10 cellular contexts compared by ENCODE assay signal in genomic region chr7:105769951-105770628, GRCh38.
DNase-seq lines count a peak whose midpoint lies in the region; ATAC-seq and TF ChIP-seq lines count a peak whose summit lies in the region.
"Had no signal": no experiment of that assay in that cellular context is flagged by ENCODE, and none has a peak within 500 bp of the region (broad histone marks: within the 10 kb centered on the region; RNA-seq: fewer than 3 reads in every experiment).

No MANE protein-coding gene starts in this region.

- H3K4me1 Mint-ChIP-seq in endothelial cell (ENCODE audit: unreplicated experiment), result peaks cover 24% of the 10 kb centered on the region

- peak; percentile 55 for ATAC-seq in esophagus mucosa

- peak overlapping the region; percentile 1 to 74 (median 55) for H3K27ac ChIP-seq in sigmoid colon
- H3K27ac ChIP-seq: colonic mucosa had no signal

- WGBS in sigmoid colon, 2 donors, result 64 to 81% methylated on average over 8 of the region's 8 CpGs

- H3K4me3 Mint-ChIP-seq in endothelial cell (ENCODE audit: unreplicated experiment), result no peak overlapping the region

- no peaks in the 10 kb centered on the region for H3K36me3 ChIP-seq in sigmoid colon
- H3K36me3 ChIP-seq: colonic mucosa had no signal

- CTCF ChIA-PET in HEK293T (lab: Yijun Ruan, JAX), result interaction anchor here (0.6 kb wide), 1 partner anchor 269 kb away, joined by 4 read pairs; no protein-coding TSS in a partner anchor

- no peaks in the 10 kb centered on the region for H3K36me3 Mint-ChIP-seq in endothelial cell (ENCODE audit: low read depth, unreplicated experiment)

- no peak for TF ChIP-seq POLR2A in sigmoid colon (IDR thresholded peaks at IDR 0.05)

- intact Hi-C loops in sigmoid colon (cut with DNase I), result loop anchor here (5.0 to 10.0 kb wide), 2 partner anchors 162 to 375 kb away; no protein-coding TSS in a partner anchor

- no peak overlapping the region for H3K4me3 ChIP-seq in sigmoid colon
- H3K4me3 ChIP-seq: colonic mucosa had no signal

- peak; percentile 27 for DNase-seq in activated CD4-positive, alpha-beta T cell treated with anti-CD3 and anti-CD28 coated beads for 48 hours
- DNase-seq in activated CD4-positive, alpha-beta T cell treated with anti-CD3 and anti-CD28 coated beads, Interleukin-2, amount 50 U/mL, for 4 hours, result no peak
- peak; percentile 87 for DNase-seq in NCI-H2227 (lab: John Stamatoyannopoulos, UW; ENCODE audit: unreplicated experiment)
- peak; percentile 66 for DNase-seq in sigmoid colon
- no peak for DNase-seq in HEK293T (ENCODE audit: extremely low spot score)
- DNase-seq in endothelial cell (ENCODE audit: low spot score), result no peak
- DNase-seq in COLO668 (lab: John Stamatoyannopoulos, UW; ENCODE audit: unreplicated experiment), result no peak
- DNase-seq: activated CD4-positive, alpha-beta T cell treated with anti-CD3 and anti-CD28 coated beads for 4 hours; colonic mucosa had no signal

- TF ChIP-seq EP300 in sigmoid colon (IDR thresholded peaks at IDR 0.05), result no peak

- H3K27ac Mint-ChIP-seq in endothelial cell (ENCODE audit: unreplicated experiment), result no peak overlapping the region

- TF ChIP-seq CTCF in sigmoid colon (IDR thresholded peaks at IDR 0.05) (no peak), endothelial cell (IDR thresholded peaks at IDR 0.05; ENCODE audit: unreplicated experiment) (no peak)

- no peaks in the 10 kb centered on the region for H3K9me3 Mint-ChIP-seq in endothelial cell (ENCODE audit: unreplicated experiment)

- H3K27me3 Mint-ChIP-seq in endothelial cell (ENCODE audit: unreplicated experiment), result peaks cover 2% of the 10 kb centered on the region

- H3K9me3 ChIP-seq in sigmoid colon, result no peaks in the 10 kb centered on the region
- H3K9me3 ChIP-seq: colonic mucosa had no signal

- POLR2A ChIA-PET in HEK293T (lab: Yijun Ruan, JAX), result no interaction called here

- peaks cover 0 to 27% (median 21%) of the 10 kb centered on the region in 4 donors for H3K4me1 ChIP-seq in sigmoid colon
- H3K4me1 ChIP-seq: colonic mucosa had no signal

- H3K27me3 ChIP-seq in sigmoid colon, result no peaks in the 10 kb centered on the region
- H3K27me3 ChIP-seq: colonic mucosa had no signal

TF ChIP-seq in HEK293T, 16 proteins besides CTCF, POLR2A, EP300 and RAD21:
- TF ChIP-seq PKNOX1 (IDR thresholded peaks at IDR 0.05) (no peak), FOXA1 (IDR thresholded peaks at IDR 0.05) (no peak), SUZ12 (IDR thresholded peaks at IDR 0.05) (no peak), ARNT (IDR thresholded peaks at IDR 0.05) (no peak), TARDBP (IDR thresholded peaks at IDR 0.05) (no peak), L3MBTL2 (conservative IDR thresholded peaks at IDR 0.05) (no peak), SP1 (IDR thresholded peaks at IDR 0.05) (no peak), ZNF384 (IDR thresholded peaks at IDR 0.05) (no peak), ELF4 (IDR thresholded peaks at IDR 0.05) (no peak), NFRKB (IDR thresholded peaks at IDR 0.05) (no peak), LEF1 (IDR thresholded peaks at IDR 0.05; ENCODE audit: borderline replicate concordance) (no peak), FOXM1 (IDR thresholded peaks at IDR 0.05; ENCODE audit: borderline replicate concordance) (no peak), BHLHE40 (IDR thresholded peaks at IDR 0.05; ENCODE audit: borderline replicate concordance) (no peak), CTBP1 (IDR thresholded peaks at IDR 0.05; ENCODE audit: borderline replicate concordance) (no peak), HDGF (IDR thresholded peaks at IDR 0.05; ENCODE audit: borderline replicate concordance) (no peak), FOXK2 (IDR thresholded peaks at IDR 0.05) (no peak)

Comparison
In these comparisons a context has a peak if more than half of its experiments do, and no peak if none do; other contexts are left out.
1. DNase-seq: peak in activated CD4-positive, alpha-beta T cell treated with anti-CD3 and anti-CD28 coated beads for 48 hours (single experiment), NCI-H2227 (single experiment) and sigmoid colon (single experiment); none in activated CD4-positive, alpha-beta T cell treated with anti-CD3 and anti-CD28 coated beads, Interleukin-2, amount 50 U/mL, for 4 hours (0 of 2), HEK293T (single experiment), endothelial cell (single experiment) and COLO668 (single experiment).